Comparison of ENCODE assay signal across 17 cellular contexts in genomic region chr2:41779873-41780272, GRCh38.
DNase-seq lines count a peak whose midpoint lies in the region; ATAC-seq, FAIRE-seq and TF ChIP-seq lines count a peak whose summit lies in the region.
"Had no signal": no experiment of that assay in that cellular context is flagged by ENCODE, and none has a peak within 500 bp of the region (broad histone marks: within the 10 kb centered on the region; RNA-seq: fewer than 3 reads in every experiment).

No MANE protein-coding gene starts in this region.

- DNase-seq in A549 (ENCODE audit: low read depth in 1 of 2, low spot score in 1 of 2) (no peak), NCI-H146 treated with DMSO at 0.1 percent for 48 hours (lab: John Stamatoyannopoulos, UW; ENCODE audit: unreplicated experiment) (peak; percentile 30), OCI-M1 (lab: John Stamatoyannopoulos, UW) (peak; percentile 38), left kidney (ENCODE audit: low read depth, low spot score) (peak; percentile 23), Kasumi-1 (lab: John Stamatoyannopoulos, UW) (no peak), urothelium cell line (ENCODE audit: low spot score) (no peak), progenitor cell of endocrine pancreas (ENCODE audit: low spot score, unreplicated experiment) (no peak)
- DNase-seq: Calu3, NCI-H2081, NCI-H345, PC-3, T-helper 1 cell had no signal

- no peak for ATAC-seq in A549
- ATAC-seq in HG03108 (IDR thresholded peaks at IDR 0.05; ENCODE audit: unreplicated experiment): no peak
- ATAC-seq: HCT116, PC-3 had no signal

- H3K4me1 ChIP-seq in A549: no peaks in the 10 kb centered on the region

- peaks cover 3% of the 10 kb centered on the region for H3K4me1 Mint-ChIP-seq in progenitor cell of endocrine pancreas (ENCODE audit: low read depth)
- H3K4me1 Mint-ChIP-seq: CD14-positive monocyte had no signal

- H3K9me3 ChIP-seq in A549: peaks cover 5% of the 10 kb centered on the region; the same call in 1 of the 3 replicates

- H3K27ac Mint-ChIP-seq in progenitor cell of endocrine pancreas: no peak overlapping the region
- H3K27ac Mint-ChIP-seq: CD14-positive monocyte had no signal

- H3K4me3 Mint-ChIP-seq in progenitor cell of endocrine pancreas (ENCODE audit: low read depth): no peak overlapping the region
- H3K4me3 Mint-ChIP-seq: CD14-positive monocyte had no signal

- H3K27me3 Mint-ChIP-seq in progenitor cell of endocrine pancreas: peaks cover 10% of the 10 kb centered on the region

- TF ChIP-seq EP300 in A549 (IDR thresholded peaks at IDR 0.05): no peak

- TF ChIP-seq CTCF in A549 (IDR thresholded peaks at IDR 0.05) (no peak), progenitor cell of endocrine pancreas (IDR thresholded peaks at IDR 0.05; ENCODE audit: unreplicated experiment) (no peak)

- POLR2A ChIA-PET in A549 (lab: Yijun Ruan, JAX): no interaction called here

- CTCF ChIA-PET in A549 (lab: Yijun Ruan, JAX): interaction anchor here (1.1 to 2.2 kb wide), 5 partner anchors 10 to 1867 kb away, joined by 3 to 11 read pairs (median 4); no protein-coding TSS in a partner anchor

- H3K36me3 Mint-ChIP-seq in progenitor cell of endocrine pancreas (ENCODE audit: insufficient read depth): no peaks in the 10 kb centered on the region
- H3K36me3 Mint-ChIP-seq: CD14-positive monocyte had no signal

- H3K27ac ChIP-seq in A549: no peak overlapping the region
- H3K27ac ChIP-seq: SK-N-MC had no signal

- 61% methylated on average over 3 of the region's 3 CpGs for WGBS in A549 (ENCODE audit: missing lambda C conversion rate)

- H3K4me2 ChIP-seq in A549: no peak overlapping the region

- FAIRE-seq in A549 (lab: Jason Lieb, UNC) (no peak), urothelium cell line (lab: Jason Lieb, UNC) (no peak)
- FAIRE-seq: A204.1 had no signal

- H3K9me3 Mint-ChIP-seq in progenitor cell of endocrine pancreas (ENCODE audit: low read depth): peaks cover 3% of the 10 kb centered on the region

- no peak for TF ChIP-seq POLR2A in A549 (IDR thresholded peaks at IDR 0.05; ENCODE audit: low read length)

- no peak for TF ChIP-seq RAD21 in A549 (conservative IDR thresholded peaks at IDR 0.05 in 1 of 2, IDR thresholded peaks at IDR 0.05 in 1 of 2)

- H3K4me3 ChIP-seq in A549: no peak overlapping the region
- H3K4me3 ChIP-seq: SK-N-MC had no signal

TF ChIP-seq in A549, 52 proteins besides CTCF, POLR2A, EP300 and RAD21:
- TF ChIP-seq MAZ (IDR thresholded peaks at IDR 0.05; ENCODE audit: borderline replicate concordance, low read depth, low read length) (no peak), NPAS2 (CRISPR knock-in tag; IDR thresholded peaks at IDR 0.05; ENCODE audit: borderline replicate concordance) (no peak), ELK1 (IDR thresholded peaks at IDR 0.05; ENCODE audit: low read depth, low read length) (no peak), ATOH8 (CRISPR knock-in tag; IDR thresholded peaks at IDR 0.05; ENCODE audit: low read depth) (no peak), MAFK (IDR thresholded peaks at IDR 0.05; ENCODE audit: partially characterized antibody) (peak; percentile 93), ZC3H11A (IDR thresholded peaks at IDR 0.05) (no peak), USF2 (IDR thresholded peaks at IDR 0.05) (no peak), SREBF2 (IDR thresholded peaks at IDR 0.05) (no peak), SMC3 (IDR thresholded peaks at IDR 0.05) (no peak)

Comparison
In these comparisons a context has a peak if more than half of its experiments do, and no peak if none do; other contexts are left out.
1. DNase-seq: peak in NCI-H146 treated with DMSO at 0.1 percent for 48 hours (single experiment), OCI-M1 (single experiment) and left kidney (single experiment); none in A549 (0 of 2), Kasumi-1 (0 of 2), urothelium cell line (single experiment) and progenitor cell of endocrine pancreas (single experiment).